Comparison of ENCODE assay signal across 28 cellular contexts in genomic region chr10:48366261-48366660, GRCh38. TPM values are rescaled to one million over a fixed set of nuclear protein-coding genes. Genes with fewer than 3 reads are reported as not detected.
DNase-seq lines count a peak whose midpoint lies in the region; ATAC-seq and TF ChIP-seq lines count a peak whose summit lies in the region.
"Had no signal": no experiment of that assay in that cellular context is flagged by ENCODE, and none has a peak within 500 bp of the region (broad histone marks: within the 10 kb centered on the region; RNA-seq: fewer than 3 reads in every experiment).

No MANE protein-coding gene starts in this region.

- no peak overlapping the region for H3K9ac ChIP-seq in SK-N-SH

- no peaks in the 10 kb centered on the region for H3K27me3 Mint-ChIP-seq in endothelial cell (ENCODE audit: unreplicated experiment)
- no peaks in the 10 kb centered on the region for H3K27me3 Mint-ChIP-seq in stimulated activated naive B cell treated with anti-CD40 and anti-IgM and Interleukin-4, amounts not matched to agents 10 μg/mL and 1 μg/mL and 100 μg/mL, for 72 hours
- H3K27me3 Mint-ChIP-seq: activated CD4-positive, alpha-beta T cell treated with anti-CD3 and anti-CD28 coated beads, Interleukin-2, amount 10 ng/mL, durations not matched to agents 24 days and 14 days; CD4-positive, alpha-beta T cell; naive B cell; stimulated activated naive CD8-positive, alpha-beta T cell treated with anti-CD3 and anti-CD28 coated beads, Interleukin-15, Interleukin-2, amounts not matched to agents 100 ng/mL and 50 ng/mL, for 24 hours had no signal

- H3K4me2 ChIP-seq in SK-N-SH = no peak overlapping the region

- H3K36me3 ChIP-seq in SK-N-SH (replicated peaks in 1 of 2; ENCODE audit: control insufficient read depth in 1 of 2, insufficient read depth in 2 of 2, low read length in 1 of 2) (no peaks in the 10 kb centered on the region), RWPE2 (ENCODE audit: low read depth) (no peaks in the 10 kb centered on the region), gastroesophageal sphincter (no peaks in the 10 kb centered on the region)
- H3K36me3 ChIP-seq: esophagus muscularis mucosa, left ventricle myocardium inferior had no signal

- no peak overlapping the region for H2AFZ ChIP-seq in SK-N-SH (ENCODE audit: low read depth)

- CTCF ChIA-PET in SK-N-SH (lab: Yijun Ruan, JAX) = interaction anchor here (0.9 to 12.7 kb wide), 7 partner anchors 11 to 292 kb away, joined by 3 to 157 read pairs (median 4); no protein-coding TSS in a partner anchor

- H3K4me3 ChIP-seq in SK-N-SH (ENCODE audit: low read depth in 2 of 2, low read length in 1 of 2) (no peak overlapping the region), RWPE2 (ENCODE audit: severe bottlenecking) (no peak overlapping the region), gastroesophageal sphincter (no peak overlapping the region)
- H3K4me3 ChIP-seq: esophagus muscularis mucosa, left ventricle myocardium inferior, psoas muscle, SK-N-MC had no signal

- POLR2A ChIA-PET in SK-N-SH (lab: Yijun Ruan, JAX) = no interaction called here

- H3F3A ChIP-seq in SK-N-SH (replicated peaks; ENCODE audit: insufficient read depth) = peaks cover 21% of the 10 kb centered on the region

- TF ChIP-seq EP300 in SK-N-SH (IDR thresholded peaks at IDR 0.05; ENCODE audit: borderline replicate concordance in 1 of 2, low read depth in 1 of 2, low read length in 1 of 2) (no peak), gastroesophageal sphincter (IDR thresholded peaks at IDR 0.05) (no peak)

- H3K4me1 ChIP-seq in SK-N-SH (ENCODE audit: control insufficient read depth in 1 of 2, insufficient read depth in 2 of 2, low read depth in 1 of 2, low read length in 1 of 2) (peaks cover 15 to 23% of the 10 kb centered on the region in 2 experiments; a peak in 2 of 4 replicates), RWPE2 (ENCODE audit: insufficient read depth, poor library complexity, severe bottlenecking) (peaks cover 26% of the 10 kb centered on the region), gastroesophageal sphincter (peaks cover 5 to 39% (median 8%) of the 10 kb centered on the region in 3 donors)

- H3K4me1 Mint-ChIP-seq in endothelial cell (ENCODE audit: unreplicated experiment) = peaks cover 23% of the 10 kb centered on the region
- H3K4me1 Mint-ChIP-seq in stimulated activated naive B cell treated with anti-CD40 and anti-IgM and Interleukin-4, amounts not matched to agents 10 μg/mL and 1 μg/mL and 100 μg/mL, for 72 hours = peaks cover 2 to 16% of the 10 kb centered on the region in 2 donors

- peak overlapping the region in 1 of 2 experiments; percentile 56; a peak in 1 of 4 replicates for H3K27ac ChIP-seq in SK-N-SH (ENCODE audit: low read depth in 2 of 2, low read length in 1 of 2)
- H3K27ac ChIP-seq in RWPE2 (ENCODE audit: poor library complexity, severe bottlenecking) = peak overlapping the region; percentile 54
- H3K27ac ChIP-seq in gastroesophageal sphincter = no peak overlapping the region
- H3K27ac ChIP-seq: esophagus muscularis mucosa, psoas muscle, SK-N-MC had no signal

- TF ChIP-seq RAD21 in SK-N-SH (IDR thresholded peaks at IDR 0.05; ENCODE audit: low read length) = no peak

- TF ChIP-seq POLR2A in gastroesophageal sphincter (IDR thresholded peaks at IDR 0.05) = no peak

- H3K27me3 ChIP-seq in SK-N-SH (ENCODE audit: insufficient read depth) = no peaks in the 10 kb centered on the region
- H3K27me3 ChIP-seq in RWPE2 (ENCODE audit: insufficient read depth, poor library complexity, severe bottlenecking) = no peaks in the 10 kb centered on the region
- no peaks in the 10 kb centered on the region for H3K27me3 ChIP-seq in gastroesophageal sphincter
- H3K27me3 ChIP-seq: esophagus muscularis mucosa had no signal

- DNase-seq in SK-N-SH (no peak), RWPE2 (ENCODE audit: low spot score) (no peak), endothelial cell (ENCODE audit: low spot score) (no peak), NCI-H2029 (lab: John Stamatoyannopoulos, UW) (no peak)
- no peak for DNase-seq in stimulated activated naive B cell treated with anti-CD40 and anti-IgM and Interleukin-4, amounts not matched to agents 10 μg/mL and 1 μg/mL and 100 μg/mL, for 72 hours
- DNase-seq in stimulated activated CD4-positive, alpha-beta T cell treated with anti-CD3 and anti-CD28 coated beads, Interleukin-2, amount 100 ng/mL, for 24 hours = no peak
- DNase-seq: activated CD4-positive, alpha-beta T cell treated with anti-CD3 and anti-CD28 coated beads, Interleukin-2, amount 10 ng/mL, durations not matched to agents 24 days and 14 days; activated gamma-delta T cell treated with Interleukin-2 at 50 U/mL for 16 hours; activated T-cell treated with anti-CD3 and anti-CD28 coated beads, Interleukin-2, amount 50 U/mL, for 1 hour; AML-193; CD4-positive, alpha-beta T cell; effector memory CD4-positive, alpha-beta T cell; H7; hippocampal formation; islet precursor cell; KG1; left ventricle myocardium inferior; naive B cell; NCI-H1436; NCI-H446 treated with DMSO at 0.1 percent for 48 hours; nucleus accumbens; psoas muscle; T-helper 2 cell had no signal

- H3K9me3 ChIP-seq in SK-N-SH (no peaks in the 10 kb centered on the region), RWPE2 (ENCODE audit: severe bottlenecking) (no peaks in the 10 kb centered on the region), gastroesophageal sphincter (no peaks in the 10 kb centered on the region)
- H3K9me3 ChIP-seq: esophagus muscularis mucosa, left ventricle myocardium inferior, psoas muscle had no signal

- no peaks in the 10 kb centered on the region for H3K36me3 Mint-ChIP-seq in endothelial cell (ENCODE audit: low read depth, unreplicated experiment)
- no peaks in the 10 kb centered on the region for H3K36me3 Mint-ChIP-seq in stimulated activated naive B cell treated with anti-CD40 and anti-IgM and Interleukin-4, amounts not matched to agents 10 μg/mL and 1 μg/mL and 100 μg/mL, for 72 hours
- H3K36me3 Mint-ChIP-seq: naive B cell had no signal

- H4K20me1 ChIP-seq in SK-N-SH (ENCODE audit: insufficient read depth) = peaks cover 2% of the 10 kb centered on the region; the same call in 1 of the 2 replicates

- H3K9me2 ChIP-seq in SK-N-SH = no peaks in the 10 kb centered on the region

- H3K9me3 Mint-ChIP-seq in endothelial cell (ENCODE audit: unreplicated experiment) = no peaks in the 10 kb centered on the region
- H3K9me3 Mint-ChIP-seq in stimulated activated naive B cell treated with anti-CD40 and anti-IgM and Interleukin-4, amounts not matched to agents 10 μg/mL and 1 μg/mL and 100 μg/mL, for 72 hours = no peaks in the 10 kb centered on the region
- H3K9me3 Mint-ChIP-seq: activated CD4-positive, alpha-beta T cell treated with anti-CD3 and anti-CD28 coated beads, Interleukin-2, amount 10 ng/mL, durations not matched to agents 24 days and 14 days; CD4-positive, alpha-beta T cell; naive B cell; stimulated activated naive CD8-positive, alpha-beta T cell treated with anti-CD3 and anti-CD28 coated beads, Interleukin-15, Interleukin-2, amounts not matched to agents 100 ng/mL and 50 ng/mL, for 24 hours had no signal

- ATAC-seq in SK-N-SH treated with all-trans-retinoic acid at 6 μM for 48 hours = peak; percentile 24; the same call in 2 of the 3 replicates
- peak; percentile 43; the same call in 1 of the 3 replicates for ATAC-seq in RWPE2 (ENCODE audit: low read depth)
- peak; percentile 33 to 39 for ATAC-seq in stimulated activated naive B cell treated with anti-CD40 and anti-IgM and Interleukin-4, amounts not matched to agents 10 μg/mL and 1 μg/mL and 100 μg/mL, for 72 hours (replicated peaks)
- ATAC-seq in gastroesophageal sphincter = no peak
- ATAC-seq: psoas muscle had no signal

- no peak overlapping the region for H3K4me3 Mint-ChIP-seq in endothelial cell (ENCODE audit: unreplicated experiment)
- no peak overlapping the region for H3K4me3 Mint-ChIP-seq in stimulated activated naive B cell treated with anti-CD40 and anti-IgM and Interleukin-4, amounts not matched to agents 10 μg/mL and 1 μg/mL and 100 μg/mL, for 72 hours
- H3K4me3 Mint-ChIP-seq: activated CD4-positive, alpha-beta T cell treated with anti-CD3 and anti-CD28 coated beads, Interleukin-2, amount 10 ng/mL, durations not matched to agents 24 days and 14 days; CD4-positive, alpha-beta T cell; naive B cell; stimulated activated naive CD8-positive, alpha-beta T cell treated with anti-CD3 and anti-CD28 coated beads, Interleukin-15, Interleukin-2, amounts not matched to agents 100 ng/mL and 50 ng/mL, for 24 hours had no signal

- peak overlapping the region; percentile 39 for H3K27ac Mint-ChIP-seq in endothelial cell (ENCODE audit: unreplicated experiment)
- H3K27ac Mint-ChIP-seq in stimulated activated naive B cell treated with anti-CD40 and anti-IgM and Interleukin-4, amounts not matched to agents 10 μg/mL and 1 μg/mL and 100 μg/mL, for 72 hours = no peak overlapping the region
- H3K27ac Mint-ChIP-seq: activated CD4-positive, alpha-beta T cell treated with anti-CD3 and anti-CD28 coated beads, Interleukin-2, amount 10 ng/mL, durations not matched to agents 24 days and 14 days; CD4-positive, alpha-beta T cell; stimulated activated naive CD8-positive, alpha-beta T cell treated with anti-CD3 and anti-CD28 coated beads, Interleukin-15, Interleukin-2, amounts not matched to agents 100 ng/mL and 50 ng/mL, for 24 hours had no signal

- peaks cover 89% of the 10 kb centered on the region for H3K79me2 ChIP-seq in SK-N-SH (ENCODE audit: insufficient read depth)

- no peak for TF ChIP-seq CTCF in SK-N-SH (IDR thresholded peaks at IDR 0.05)
- no peak for TF ChIP-seq CTCF in RWPE2 (IDR thresholded peaks at IDR 0.05; ENCODE audit: poor library complexity, severe bottlenecking)
- no peak for TF ChIP-seq CTCF in endothelial cell (IDR thresholded peaks at IDR 0.05; ENCODE audit: unreplicated experiment)
- TF ChIP-seq CTCF in gastroesophageal sphincter (IDR thresholded peaks at IDR 0.05) = no peak

TF ChIP-seq in SK-N-SH treated with all-trans-retinoic acid at 6 μM for 48 hours, 23 proteins besides CTCF, POLR2A, EP300 and RAD21 (continues in another document):
- TF ChIP-seq RARB (CRISPR knock-in tag; IDR thresholded peaks at IDR 0.05) (no peak), ISL1 (CRISPR knock-in tag; IDR thresholded peaks at IDR 0.05) (no peak), ARNTL (CRISPR knock-in tag; IDR thresholded peaks at IDR 0.05; ENCODE audit: borderline replicate concordance, low read depth) (no peak)

TF ChIP-seq in SK-N-SH, 30 proteins besides CTCF, POLR2A, EP300 and RAD21 (continues in another document):
- TF ChIP-seq FOSL2 (IDR thresholded peaks at IDR 0.05; ENCODE audit: borderline replicate concordance, low read depth) (no peak), USF2 (IDR thresholded peaks at IDR 0.05; ENCODE audit: borderline replicate concordance, low read depth, low read length) (no peak)

RNA-seq across cellular contexts. Expression of gene MAPK8, which starts 59.8 kb away (rescaled TPM):
- polyA plus RNA-seq in SK-N-SH (2012; rRNA removed) = 26.4 and 33.6 TPM in 2 replicates
- 37.6 and 40.8 TPM in 2 replicates for polyA plus RNA-seq in SK-N-SH (2012; cell fraction: cytosol; rRNA removed)
- 31.0 and 49.9 TPM in 2 replicates for polyA plus RNA-seq in SK-N-SH (2012; cell fraction: nucleus; rRNA removed)
- total RNA-seq in endothelial cell (ENCODE audit: unreplicated experiment) (53.7 TPM), gastroesophageal sphincter (10 to 100 TPM; 35.6 to 63.7 (median 40.7) TPM)
